32 cellular contexts compared by ENCODE assay signal in genomic region chr12:129385637-129385990, GRCh38.
"Had no signal": no experiment of that assay in that cellular context is flagged by ENCODE, and none has a peak within 500 bp of the region (broad histone marks: within the 10 kb centered on the region; RNA-seq: fewer than 3 reads in every experiment).

No MANE protein-coding gene starts in this region.

- DNase-seq: activated CD4-positive, alpha-beta memory T cell treated with anti-CD3 and anti-CD28 coated beads for 36 hours; activated CD4-positive, alpha-beta T cell treated with anti-CD3 and anti-CD28 coated beads for 36 hours; activated CD4-positive, alpha-beta T cell treated with anti-CD3 and anti-CD28 coated beads, Interleukin-2, amount 10 ng/mL, durations not matched to agents 24 days and 14 days; activated CD4-positive, CD25-positive, alpha-beta regulatory T cell; activated CD4-positive, CD25-positive, alpha-beta regulatory T cell treated with anti-CD3 and anti-CD28 coated beads, Interleukin-2, amount 50 U/mL, for 72 hours; activated CD8-positive, alpha-beta memory T cell treated with anti-CD3 and anti-CD28 coated beads, Interleukin-2, amount 10 ng/mL, durations not matched to agents 7 days and 5 days; activated CD8-positive, alpha-beta memory T cell treated with anti-CD3 and anti-CD28 coated beads, Interleukin-2, amount 50 U/mL, for 4 hours; activated CD8-positive, alpha-beta T cell treated with anti-CD3 and anti-CD28 coated beads, Interleukin-2, amount 10 ng/mL, durations not matched to agents 7 days and 5 days; activated effector memory CD4-positive, alpha-beta T cell treated with anti-CD3 and anti-CD28 coated beads, Interleukin-2, amount 50 U/mL, for 16 hours; activated naive CD4-positive, alpha-beta T cell treated with anti-CD3 and anti-CD28 coated beads, Interleukin-2, amount 10 ng/mL, durations not matched to agents 7 days and 5 days; activated naive CD8-positive, alpha-beta T cell treated with anti-CD3 and anti-CD28 coated beads, Interleukin-2, amount 10 ng/mL, durations not matched to agents 7 days and 5 days; activated T-cell treated with anti-CD3 and anti-CD28 coated beads, Interleukin-2, amount 50 U/mL, for 1 hour; activated T-cell treated with anti-CD3 and anti-CD28 coated beads, Interleukin-2, amount 50 U/mL, for 48 hours; amniotic stem cell; anterior cingulate cortex; brain microvascular endothelial cell; cortex of kidney; dermis blood vessel endothelial cell; effector CD4-positive, alpha-beta T cell; effector memory CD8-positive, alpha-beta T cell; erythroblast; foreskin keratinocyte; gastrocnemius medialis; glutamatergic neuron; heart left ventricle; T-helper 1 cell; T-helper 17 cell; T1000 had no signal

- ATAC-seq: activated CD4-positive, alpha-beta T cell treated with anti-CD3 and anti-CD28 coated beads for 36 hours; activated CD8-positive, alpha-beta memory T cell treated with anti-CD3 and anti-CD28 coated beads, Interleukin-2, amount 10 ng/mL, durations not matched to agents 7 days and 5 days; activated CD8-positive, alpha-beta T cell treated with anti-CD3 and anti-CD28 coated beads, Interleukin-2, amount 10 ng/mL, durations not matched to agents 7 days and 5 days; activated naive CD4-positive, alpha-beta T cell treated with anti-CD3 and anti-CD28 coated beads, Interleukin-2, amount 50 U/mL, for 72 hours; effector memory CD8-positive, alpha-beta T cell; foreskin keratinocyte; gastrocnemius medialis; heart left ventricle; T-helper 17 cell had no signal

- H3K4me3 ChIP-seq: esophagus muscularis mucosa, gastrocnemius medialis, heart left ventricle had no signal

- H3K36me3 ChIP-seq: brain microvascular endothelial cell, esophagus muscularis mucosa, gastrocnemius medialis, heart left ventricle had no signal

- H3K4me1 ChIP-seq: esophagus muscularis mucosa, foreskin keratinocyte, gastrocnemius medialis, heart left ventricle had no signal

- H3K27ac ChIP-seq: brain microvascular endothelial cell, esophagus muscularis mucosa, foreskin keratinocyte, gastrocnemius medialis, heart left ventricle had no signal

- H3K27me3 ChIP-seq: brain microvascular endothelial cell, foreskin keratinocyte, gastrocnemius medialis, heart left ventricle had no signal

- H3K9me3 ChIP-seq: esophagus muscularis mucosa, gastrocnemius medialis, heart left ventricle had no signal

- FAIRE-seq: astrocyte, bronchial epithelial cell had no signal
